In genomic region chr6:36116943-36117342, GRCh38 we compare ENCODE assay signal across 19 cellular contexts. TPM values are rescaled to one million over a fixed set of nuclear protein-coding genes. Genes with fewer than 3 reads are reported as not detected.
DNase-seq lines count a peak whose midpoint lies in the region; ATAC-seq and TF ChIP-seq lines count a peak whose summit lies in the region.
"Had no signal": no experiment of that assay in that cellular context is flagged by ENCODE, and none has a peak within 500 bp of the region (broad histone marks: within the 10 kb centered on the region; RNA-seq: fewer than 3 reads in every experiment).

No MANE protein-coding gene starts in this region.

- DNase-seq in stimulated activated naive CD8-positive, alpha-beta T cell treated with anti-CD3 and anti-CD28 coated beads, Interleukin-15, amount 100 ng/mL, for 72 hours = no peak
- DNase-seq in T-helper 17 cell (no peak), erythroblast (lab: John Stamatoyannopoulos, UW) (peak; percentile 86 to 88), COLO668 (lab: John Stamatoyannopoulos, UW; ENCODE audit: unreplicated experiment) (no peak), SKM-1 treated with dmso at 0.1 percent for 144 hours (lab: John Stamatoyannopoulos, UW; ENCODE audit: unreplicated experiment) (no peak), LoVo (ENCODE audit: low spot score) (no peak)
- DNase-seq: activated naive CD4-positive, alpha-beta T cell treated with anti-CD3 and anti-CD28 coated beads, Interleukin-2, amount 50 U/mL, for 16 hours; GOT3; Kasumi-1; left cardiac atrium; NCI-H1417; NCI-H69; PC-9; retina; stimulated activated CD4-positive, alpha-beta T cell treated with anti-CD3 and anti-CD28 coated beads, Interleukin-12 subunit alpha, Interleukin-12 subunit beta, amount 100 ng/mL, for 4 hours; stimulated activated CD8-positive, alpha-beta memory T cell treated with anti-CD3 and anti-CD28 coated beads, Interleukin-4, amount 100 ng/mL, for 48 hours; T-helper 9 cell had no signal

- H3K9me3 Mint-ChIP-seq in stimulated activated naive CD8-positive, alpha-beta T cell treated with anti-CD3 and anti-CD28 coated beads, Interleukin-15, Interleukin-2, amounts not matched to agents 100 ng/mL and 50 ng/mL, for 24 hours = no peaks in the 10 kb centered on the region
- no peaks in the 10 kb centered on the region for H3K9me3 Mint-ChIP-seq in stimulated activated naive CD8-positive, alpha-beta T cell treated with anti-CD3 and anti-CD28 coated beads, Interleukin-15, amount 100 ng/mL, for 72 hours

- H3K27ac Mint-ChIP-seq in stimulated activated naive CD8-positive, alpha-beta T cell treated with anti-CD3 and anti-CD28 coated beads, Interleukin-15, Interleukin-2, amounts not matched to agents 100 ng/mL and 50 ng/mL, for 24 hours = peak overlapping the region; percentile 0
- H3K27ac Mint-ChIP-seq in stimulated activated naive CD8-positive, alpha-beta T cell treated with anti-CD3 and anti-CD28 coated beads, Interleukin-15, amount 100 ng/mL, for 72 hours = no peak overlapping the region
- H3K27ac Mint-ChIP-seq in T-helper 17 cell = peak overlapping the region; percentile 93

- ATAC-seq in stimulated activated naive CD8-positive, alpha-beta T cell treated with anti-CD3 and anti-CD28 coated beads, Interleukin-15, amount 100 ng/mL, for 72 hours = no peak
- ATAC-seq in T-helper 17 cell = no peak
- no peak for ATAC-seq in GM21528 (IDR thresholded peaks at IDR 0.05; ENCODE audit: low FRiP score, unreplicated experiment)
- ATAC-seq: left cardiac atrium had no signal

- H3K4me1 Mint-ChIP-seq in stimulated activated naive CD8-positive, alpha-beta T cell treated with anti-CD3 and anti-CD28 coated beads, Interleukin-15, Interleukin-2, amounts not matched to agents 100 ng/mL and 50 ng/mL, for 24 hours (ENCODE audit: low read depth) = peaks cover 94% of the 10 kb centered on the region
- peaks cover 83% of the 10 kb centered on the region for H3K4me1 Mint-ChIP-seq in stimulated activated naive CD8-positive, alpha-beta T cell treated with anti-CD3 and anti-CD28 coated beads, Interleukin-15, amount 100 ng/mL, for 72 hours
- H3K4me1 Mint-ChIP-seq in T-helper 17 cell = peaks cover 63% of the 10 kb centered on the region

- no peaks in the 10 kb centered on the region for H3K9me3 ChIP-seq in T-helper 17 cell (ENCODE audit: control insufficient read depth, low read length, poor library complexity, severe bottlenecking)

- H3K36me3 Mint-ChIP-seq in stimulated activated naive CD8-positive, alpha-beta T cell treated with anti-CD3 and anti-CD28 coated beads, Interleukin-15, Interleukin-2, amounts not matched to agents 100 ng/mL and 50 ng/mL, for 24 hours (ENCODE audit: low read depth) = peaks cover 21% of the 10 kb centered on the region
- no peaks in the 10 kb centered on the region for H3K36me3 Mint-ChIP-seq in T-helper 17 cell (ENCODE audit: low read depth)

- peak; percentile 69 for TF ChIP-seq POLR2A in erythroblast (IDR thresholded peaks at IDR 0.05; ENCODE audit: low read length)

- H3K27me3 Mint-ChIP-seq in stimulated activated naive CD8-positive, alpha-beta T cell treated with anti-CD3 and anti-CD28 coated beads, Interleukin-15, Interleukin-2, amounts not matched to agents 100 ng/mL and 50 ng/mL, for 24 hours = no peaks in the 10 kb centered on the region
- H3K27me3 Mint-ChIP-seq in stimulated activated naive CD8-positive, alpha-beta T cell treated with anti-CD3 and anti-CD28 coated beads, Interleukin-15, amount 100 ng/mL, for 72 hours = no peaks in the 10 kb centered on the region
- no peaks in the 10 kb centered on the region for H3K27me3 Mint-ChIP-seq in T-helper 17 cell

- no peak overlapping the region for H3K4me3 Mint-ChIP-seq in stimulated activated naive CD8-positive, alpha-beta T cell treated with anti-CD3 and anti-CD28 coated beads, Interleukin-15, Interleukin-2, amounts not matched to agents 100 ng/mL and 50 ng/mL, for 24 hours
- no peak overlapping the region for H3K4me3 Mint-ChIP-seq in stimulated activated naive CD8-positive, alpha-beta T cell treated with anti-CD3 and anti-CD28 coated beads, Interleukin-15, amount 100 ng/mL, for 72 hours
- H3K4me3 Mint-ChIP-seq in T-helper 17 cell = no peak overlapping the region

RNA-seq across cellular contexts. Expression of gene MAPK13, which starts 13.4 kb away (rescaled TPM):
- total RNA-seq in T-helper 17 cell = 10 to 100 TPM; 32.1 to 33.7 TPM

Comparison
In these comparisons a context has a peak if more than half of its experiments do, and no peak if none do; other contexts are left out.
1. H3K27ac Mint-ChIP-seq: peak in stimulated activated naive CD8-positive, alpha-beta T cell treated with anti-CD3 and anti-CD28 coated beads, Interleukin-15, Interleukin-2, amounts not matched to agents 100 ng/mL and 50 ng/mL, for 24 hours (single experiment) and T-helper 17 cell (single experiment); none in stimulated activated naive CD8-positive, alpha-beta T cell treated with anti-CD3 and anti-CD28 coated beads, Interleukin-15, amount 100 ng/mL, for 72 hours (0 of 2).
2. DNase-seq: peak in erythroblast (2 of 2); none in stimulated activated naive CD8-positive, alpha-beta T cell treated with anti-CD3 and anti-CD28 coated beads, Interleukin-15, amount 100 ng/mL, for 72 hours (0 of 2), T-helper 17 cell (0 of 3), COLO668 (single experiment), SKM-1 treated with dmso at 0.1 percent for 144 hours (single experiment) and LoVo (single experiment).